Comparison of ENCODE assay signal across 2 cellular contexts in genomic region chr17:82065193-82065637, GRCh38.
A peak's percentile ranks its signal among the peaks of the same experiment; 100 is the strongest.
TF ChIP-seq lines count a peak whose summit lies in the region.

No MANE protein-coding gene starts in this region.

TF ChIP-seq in IMR-90, 13 proteins besides CTCF, POLR2A, EP300 and RAD21 (continued from another document):
- peak; percentile 97 for TF ChIP-seq MXI1 (IDR thresholded peaks at IDR 0.05; ENCODE audit: borderline replicate concordance, low read depth, low read length)

TF ChIP-seq in HEK293T, 16 proteins besides CTCF, POLR2A, EP300 and RAD21 (continued from another document):
- TF ChIP-seq SUZ12 (IDR thresholded peaks at IDR 0.05) (no peak), FOXK2 (IDR thresholded peaks at IDR 0.05) (no peak), LEF1 (IDR thresholded peaks at IDR 0.05; ENCODE audit: borderline replicate concordance) (no peak), BHLHE40 (IDR thresholded peaks at IDR 0.05; ENCODE audit: borderline replicate concordance) (no peak), L3MBTL2 (conservative IDR thresholded peaks at IDR 0.05) (no peak)
